1 cellular context compared by ENCODE assay signal in the genomic region with DNA sequence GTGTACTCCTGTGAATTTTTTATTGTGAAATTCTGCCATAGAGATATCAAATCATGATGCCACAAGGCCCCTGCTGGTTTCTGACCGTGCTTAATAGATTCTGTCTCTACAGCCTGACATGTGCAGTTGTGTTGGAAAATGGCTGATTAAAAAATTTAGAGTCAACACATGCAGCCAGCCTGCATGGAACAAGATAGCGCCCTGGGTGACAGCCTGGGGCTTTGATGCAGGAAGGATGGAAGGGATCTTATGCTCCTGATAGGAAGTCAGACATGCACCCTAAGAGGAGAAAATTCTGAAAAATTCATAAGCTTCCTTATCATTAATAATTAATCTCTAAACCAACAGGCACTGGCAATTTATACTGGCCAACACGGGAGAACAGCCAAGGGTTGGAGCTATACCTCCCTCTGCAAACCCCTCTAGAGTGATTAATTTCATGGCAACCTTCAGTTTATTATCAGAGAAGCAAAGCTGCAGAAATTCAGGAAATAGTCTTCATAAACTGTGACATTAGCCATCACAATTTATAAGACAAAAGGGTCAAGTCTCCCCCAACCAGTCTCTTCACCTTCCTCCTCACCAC.
TF ChIP-seq lines count a peak whose summit lies in the region.

No MANE protein-coding gene starts in this region.

TF ChIP-seq in GM23338, 12 proteins besides CTCF, POLR2A, EP300 and RAD21 (continued from another document):
- TF ChIP-seq, protein P1, sequence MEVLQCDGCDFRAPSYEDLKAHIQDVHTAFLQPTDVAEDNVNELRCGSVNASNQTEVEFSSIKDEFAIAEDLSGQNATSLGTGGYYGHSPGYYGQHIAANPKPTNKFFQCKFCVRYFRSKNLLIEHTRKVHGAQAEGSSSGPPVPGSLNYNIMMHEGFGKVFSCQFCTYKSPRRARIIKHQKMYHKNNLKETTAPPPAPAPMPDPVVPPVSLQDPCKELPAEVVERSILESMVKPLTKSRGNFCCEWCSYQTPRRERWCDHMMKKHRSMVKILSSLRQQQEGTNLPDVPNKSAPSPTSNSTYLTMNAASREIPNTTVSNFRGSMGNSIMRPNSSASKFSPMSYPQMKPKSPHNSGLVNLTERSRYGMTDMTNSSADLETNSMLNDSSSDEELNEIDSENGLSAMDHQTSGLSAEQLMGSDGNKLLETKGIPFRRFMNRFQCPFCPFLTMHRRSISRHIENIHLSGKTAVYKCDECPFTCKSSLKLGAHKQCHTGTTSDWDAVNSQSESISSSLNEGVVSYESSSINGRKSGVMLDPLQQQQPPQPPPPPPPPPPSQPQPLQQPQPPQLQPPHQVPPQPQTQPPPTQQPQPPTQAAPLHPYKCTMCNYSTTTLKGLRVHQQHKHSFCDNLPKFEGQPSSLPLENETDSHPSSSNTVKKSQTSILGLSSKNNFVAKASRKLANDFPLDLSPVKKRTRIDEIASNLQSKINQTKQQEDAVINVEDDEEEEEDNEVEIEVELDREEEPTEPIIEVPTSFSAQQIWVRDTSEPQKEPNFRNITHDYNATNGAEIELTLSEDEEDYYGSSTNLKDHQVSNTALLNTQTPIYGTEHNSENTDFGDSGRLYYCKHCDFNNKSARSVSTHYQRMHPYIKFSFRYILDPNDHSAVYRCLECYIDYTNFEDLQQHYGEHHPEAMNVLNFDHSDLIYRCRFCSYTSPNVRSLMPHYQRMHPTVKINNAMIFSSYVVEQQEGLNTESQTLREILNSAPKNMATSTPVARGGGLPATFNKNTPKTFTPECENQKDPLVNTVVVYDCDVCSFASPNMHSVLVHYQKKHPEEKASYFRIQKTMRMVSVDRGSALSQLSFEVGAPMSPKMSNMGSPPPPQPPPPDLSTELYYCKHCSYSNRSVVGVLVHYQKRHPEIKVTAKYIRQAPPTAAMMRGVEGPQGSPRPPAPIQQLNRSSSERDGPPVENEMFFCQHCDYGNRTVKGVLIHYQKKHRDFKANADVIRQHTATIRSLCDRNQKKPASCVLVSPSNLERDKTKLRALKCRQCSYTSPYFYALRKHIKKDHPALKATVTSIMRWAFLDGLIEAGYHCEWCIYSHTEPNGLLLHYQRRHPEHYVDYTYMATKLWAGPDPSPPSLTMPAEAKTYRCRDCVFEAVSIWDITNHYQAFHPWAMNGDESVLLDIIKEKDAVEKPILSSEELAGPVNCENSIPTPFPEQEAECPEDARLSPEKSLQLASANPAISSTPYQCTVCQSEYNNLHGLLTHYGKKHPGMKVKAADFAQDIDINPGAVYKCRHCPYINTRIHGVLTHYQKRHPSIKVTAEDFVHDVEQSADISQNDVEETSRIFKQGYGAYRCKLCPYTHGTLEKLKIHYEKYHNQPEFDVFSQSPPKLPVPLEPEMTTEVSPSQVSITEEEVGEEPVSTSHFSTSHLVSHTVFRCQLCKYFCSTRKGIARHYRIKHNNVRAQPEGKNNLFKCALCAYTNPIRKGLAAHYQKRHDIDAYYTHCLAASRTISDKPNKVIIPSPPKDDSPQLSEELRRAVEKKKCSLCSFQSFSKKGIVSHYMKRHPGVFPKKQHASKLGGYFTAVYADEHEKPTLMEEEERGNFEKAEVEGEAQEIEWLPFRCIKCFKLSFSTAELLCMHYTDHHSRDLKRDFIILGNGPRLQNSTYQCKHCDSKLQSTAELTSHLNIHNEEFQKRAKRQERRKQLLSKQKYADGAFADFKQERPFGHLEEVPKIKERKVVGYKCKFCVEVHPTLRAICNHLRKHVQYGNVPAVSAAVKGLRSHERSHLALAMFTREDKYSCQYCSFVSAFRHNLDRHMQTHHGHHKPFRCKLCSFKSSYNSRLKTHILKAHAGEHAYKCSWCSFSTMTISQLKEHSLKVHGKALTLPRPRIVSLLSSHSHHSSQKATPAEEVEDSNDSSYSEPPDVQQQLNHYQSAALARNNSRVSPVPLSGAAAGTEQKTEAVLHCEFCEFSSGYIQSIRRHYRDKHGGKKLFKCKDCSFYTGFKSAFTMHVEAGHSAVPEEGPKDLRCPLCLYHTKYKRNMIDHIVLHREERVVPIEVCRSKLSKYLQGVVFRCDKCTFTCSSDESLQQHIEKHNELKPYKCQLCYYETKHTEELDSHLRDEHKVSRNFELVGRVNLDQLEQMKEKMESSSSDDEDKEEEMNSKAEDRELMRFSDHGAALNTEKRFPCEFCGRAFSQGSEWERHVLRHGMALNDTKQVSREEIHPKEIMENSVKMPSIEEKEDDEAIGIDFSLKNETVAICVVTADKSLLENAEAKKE (CRISPR knock-in tag; IDR thresholded peaks at IDR 0.05) = no peak
- no peak for TF ChIP-seq ETS1 (IDR thresholded peaks at IDR 0.05)
- TF ChIP-seq CREB1 (CRISPR knock-in tag; IDR thresholded peaks at IDR 0.05; ENCODE audit: low read depth) = no peak
- no peak for TF ChIP-seq POLR2AphosphoS5 (IDR thresholded peaks at IDR 0.05; ENCODE audit: low read depth)
- no peak for TF ChIP-seq NANOG (IDR thresholded peaks at IDR 0.05; ENCODE audit: borderline replicate concordance)
- no peak for TF ChIP-seq EZH2phosphoT487 (IDR thresholded peaks at IDR 0.05; ENCODE audit: unreplicated experiment)
- TF ChIP-seq ZNF114 (CRISPR knock-in tag; IDR thresholded peaks at IDR 0.05) = no peak
- TF ChIP-seq EZH2 (IDR thresholded peaks at IDR 0.05; ENCODE audit: low read depth, unreplicated experiment) = no peak
- no peak for TF ChIP-seq ZNF331 (CRISPR knock-in tag; IDR thresholded peaks at IDR 0.05; ENCODE audit: low read depth)
